In the genomic region with DNA sequence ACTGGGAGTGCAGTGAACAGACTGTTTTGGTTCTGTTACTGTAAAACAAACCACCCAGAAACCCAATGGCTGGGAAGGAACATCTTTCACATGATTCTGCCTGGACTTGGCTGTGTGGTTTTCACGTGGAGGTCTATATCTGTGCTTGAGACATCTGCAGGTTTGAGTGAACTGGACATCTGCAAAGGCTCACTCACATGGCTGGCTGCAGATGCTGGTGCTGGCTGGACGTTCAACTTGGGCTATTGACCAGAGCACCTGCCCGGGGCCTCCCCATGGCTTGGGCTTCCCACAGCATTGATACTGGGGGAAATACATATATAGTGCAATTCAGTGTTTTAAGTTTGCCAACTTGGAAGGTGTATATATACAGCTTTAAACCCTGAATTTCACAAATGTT, we compare ENCODE assay signal across 24 cellular contexts.
"Had no signal": no experiment of that assay in that cellular context is flagged by ENCODE, and none has a peak within 500 bp of the region (broad histone marks: within the 10 kb centered on the region; RNA-seq: fewer than 3 reads in every experiment).

No MANE protein-coding gene starts in this region.

- H3K4me3 ChIP-seq: ascending aorta, cardiac muscle cell had no signal

- DNase-seq: activated CD4-positive, alpha-beta T cell treated with anti-CD3 and anti-CD28 coated beads, Interleukin-2, amount 10 ng/mL, durations not matched to agents 24 days and 14 days; activated CD4-positive, alpha-beta T cell treated with anti-CD3 and anti-CD28 coated beads, Interleukin-2, amount 50 U/mL, for 4 hours; activated CD8-positive, alpha-beta T cell treated with anti-CD3 and anti-CD28 coated beads for 36 hours; activated effector memory CD4-positive, alpha-beta T cell treated with anti-CD3 and anti-CD28 coated beads, Interleukin-2, amount 50 U/mL, for 16 hours; activated naive CD4-positive, alpha-beta T cell; activated naive CD4-positive, alpha-beta T cell treated with anti-CD3 and anti-CD28 coated beads, Interleukin-2, amount 50 U/mL, for 16 hours; activated naive CD8-positive, alpha-beta T cell treated with anti-CD3 and anti-CD28 coated beads for 36 hours; activated T-cell treated with anti-CD3 and anti-CD28 coated beads, Interleukin-2, amount 50 U/mL, for 1 hour; activated T-cell treated with anti-CD3 and anti-CD28 coated beads, Interleukin-2, amount 50 U/mL, for 72 hours; amygdala; NCI-H1105; NCI-H1436; NCI-H1694; NCI-H2029; NCI-H345; NCI-H524 treated with DMSO at 0.1 percent for 48 hours; NK-92 treated with Interleukin-12 subunit alpha and Interleukin-12 subunit beta, amount 100 ng/mL, for 24 hours; OCI-M1; Right ventricle myocardium superior; T1000 had no signal

- H3K4me3 Mint-ChIP-seq: activated CD4-positive, alpha-beta T cell treated with anti-CD3 and anti-CD28 coated beads, Interleukin-2, amount 10 ng/mL, durations not matched to agents 24 days and 14 days; activated CD8-positive, alpha-beta T cell treated with anti-CD3 and anti-CD28 coated beads for 36 hours; activated naive CD8-positive, alpha-beta T cell treated with anti-CD3 and anti-CD28 coated beads for 36 hours; activated T-cell treated with anti-CD3 and anti-CD28 coated beads, Interleukin-2, amount 50 U/mL, for 72 hours; activated T-helper 17 cell treated with anti-CD3 and anti-CD28 coated beads, Interleukin-2, amount 50 U/mL, for 72 hours; central memory CD8-positive, alpha-beta T cell had no signal

- H3K9me3 Mint-ChIP-seq: activated naive CD8-positive, alpha-beta T cell treated with anti-CD3 and anti-CD28 coated beads for 36 hours; central memory CD8-positive, alpha-beta T cell had no signal

- H3K27ac Mint-ChIP-seq: activated CD4-positive, alpha-beta T cell treated with anti-CD3 and anti-CD28 coated beads, Interleukin-2, amount 10 ng/mL, durations not matched to agents 24 days and 14 days; activated CD8-positive, alpha-beta T cell treated with anti-CD3 and anti-CD28 coated beads for 36 hours; activated naive CD8-positive, alpha-beta T cell treated with anti-CD3 and anti-CD28 coated beads for 36 hours; activated T-cell treated with anti-CD3 and anti-CD28 coated beads, Interleukin-2, amount 50 U/mL, for 72 hours; activated T-helper 17 cell treated with anti-CD3 and anti-CD28 coated beads, Interleukin-2, amount 50 U/mL, for 72 hours had no signal

- H3K4me1 Mint-ChIP-seq: activated CD4-positive, alpha-beta T cell treated with anti-CD3 and anti-CD28 coated beads, Interleukin-2, amount 10 ng/mL, durations not matched to agents 24 days and 14 days; central memory CD8-positive, alpha-beta T cell had no signal

- H3K27ac ChIP-seq: ascending aorta, cardiac muscle cell had no signal

- H3K27me3 ChIP-seq: ascending aorta, cardiac muscle cell had no signal

- H3K36me3 Mint-ChIP-seq: activated naive CD8-positive, alpha-beta T cell treated with anti-CD3 and anti-CD28 coated beads for 36 hours had no signal

- H3K9me3 ChIP-seq: ascending aorta had no signal
